ENCODE assay signal across 8 cellular contexts in the genomic region with DNA sequence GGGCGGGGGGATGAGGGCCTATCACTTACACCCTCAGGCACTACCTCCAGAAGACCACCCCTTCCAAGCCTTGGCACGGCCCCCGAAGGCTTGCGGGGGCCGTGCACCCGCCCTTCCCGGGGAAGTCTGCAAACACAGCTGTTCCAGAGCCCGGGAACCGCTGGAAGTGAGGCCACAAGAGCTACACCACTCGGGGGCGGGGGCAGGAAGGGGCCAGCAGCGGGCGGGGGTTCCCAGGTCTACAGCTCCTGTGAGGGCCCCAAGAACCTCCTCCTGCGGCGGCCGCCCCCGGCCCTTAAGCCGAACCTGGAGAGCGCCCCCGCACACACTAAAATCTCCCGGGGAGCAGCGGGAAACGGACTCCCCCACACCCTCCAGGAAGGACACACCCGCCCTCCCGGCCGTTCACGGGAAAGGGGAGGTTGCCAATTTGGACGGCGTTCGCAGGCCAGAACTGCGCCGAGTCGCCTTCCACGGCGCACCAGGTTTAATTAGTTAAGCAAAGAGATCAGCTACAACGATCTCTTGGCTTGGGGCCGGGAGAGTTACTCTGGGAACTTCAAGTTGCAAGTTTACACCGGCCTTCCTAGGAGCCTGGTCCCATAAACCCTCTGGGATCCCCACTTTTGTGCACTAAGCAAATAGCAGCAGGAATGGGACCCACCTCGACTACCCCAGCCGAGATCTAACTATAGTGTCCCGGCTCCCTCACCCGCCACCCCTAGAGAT. TPM values are rescaled to one million over a fixed set of nuclear protein-coding genes. Genes with fewer than 3 reads are reported as not detected.
DNase-seq lines count a peak whose midpoint lies in the region; ATAC-seq and TF ChIP-seq lines count a peak whose summit lies in the region.

No MANE protein-coding gene starts in this region.

- DNase-seq in CD4-positive, CD25-positive, alpha-beta regulatory T cell, result peak in 1 of 3 donors; percentile 9
- peak; percentile 23 for DNase-seq in HFFc6
- peak; percentile 71 for DNase-seq in UCSD-AML1 (lab: John Stamatoyannopoulos, UW; ENCODE audit: unreplicated experiment)
- DNase-seq in fibroblast of gingiva (ENCODE audit: low read depth), result peak; percentile 76
- no peak for DNase-seq in iPS-NIHi7 (ENCODE audit: extremely low spot score)

- peaks cover 64% of the 10 kb centered on the region for H3K27me3 Mint-ChIP-seq in CD4-positive, CD25-positive, alpha-beta regulatory T cell
- peaks cover 9% of the 10 kb centered on the region for H3K27me3 Mint-ChIP-seq in HFFc6 (ENCODE audit: insufficient read depth)
- peaks cover 4% of the 10 kb centered on the region for H3K27me3 Mint-ChIP-seq in nephron (ENCODE audit: low read depth)

- no peaks in the 10 kb centered on the region for H3K36me3 ChIP-seq in CD4-positive, CD25-positive, alpha-beta regulatory T cell (ENCODE audit: control insufficient read depth, insufficient read depth, low read length)

- no peak for ATAC-seq in CD4-positive, CD25-positive, alpha-beta regulatory T cell (ENCODE audit: low read depth in 2 of 2)
- ATAC-seq in HG03469 (IDR thresholded peaks at IDR 0.05; ENCODE audit: unreplicated experiment) (no peak), GM18502 (IDR thresholded peaks at IDR 0.05; ENCODE audit: poor library complexity, unreplicated experiment) (no peak)

- no peaks in the 10 kb centered on the region for H3K9me3 Mint-ChIP-seq in CD4-positive, CD25-positive, alpha-beta regulatory T cell
- H3K9me3 Mint-ChIP-seq in HFFc6 (no peaks in the 10 kb centered on the region), nephron (no peaks in the 10 kb centered on the region)

- TF ChIP-seq CTCF in HFFc6 (IDR thresholded peaks at IDR 0.05) (no peak), nephron (IDR thresholded peaks at IDR 0.05; ENCODE audit: unreplicated experiment in 3 of 3) (no peak)

- H3K4me1 Mint-ChIP-seq in CD4-positive, CD25-positive, alpha-beta regulatory T cell, result peaks cover 0 to 32% (median 0%) of the 10 kb centered on the region in 4 donors
- H3K4me1 Mint-ChIP-seq in HFFc6 (ENCODE audit: low read depth), result peaks cover 14% of the 10 kb centered on the region
- peaks cover 52% of the 10 kb centered on the region for H3K4me1 Mint-ChIP-seq in nephron

- H3K27ac Mint-ChIP-seq in CD4-positive, CD25-positive, alpha-beta regulatory T cell, result no peak overlapping the region
- H3K27ac Mint-ChIP-seq in HFFc6, result peak overlapping the region; percentile 81
- peak overlapping the region; percentile 93 to 96 (median 95) for H3K27ac Mint-ChIP-seq in nephron

- no peak overlapping the region for H3K27ac ChIP-seq in CD4-positive, CD25-positive, alpha-beta regulatory T cell (ENCODE audit: insufficient read depth, low read length, poor library complexity, severe bottlenecking)

- H3K9me3 ChIP-seq in CD4-positive, CD25-positive, alpha-beta regulatory T cell (ENCODE audit: control insufficient read depth in 2 of 2, low read length in 2 of 2), result no peaks in the 10 kb centered on the region

- H3K36me3 Mint-ChIP-seq in CD4-positive, CD25-positive, alpha-beta regulatory T cell, result no peaks in the 10 kb centered on the region
- H3K36me3 Mint-ChIP-seq in HFFc6 (ENCODE audit: low read depth) (no peaks in the 10 kb centered on the region), nephron (ENCODE audit: low read depth) (peaks cover 48% of the 10 kb centered on the region)

- H3K4me3 ChIP-seq in CD4-positive, CD25-positive, alpha-beta regulatory T cell (ENCODE audit: low read depth, low read length), result no peak overlapping the region

- H3K27me3 ChIP-seq in CD4-positive, CD25-positive, alpha-beta regulatory T cell (ENCODE audit: control insufficient read depth, insufficient read depth, low read length), result peaks cover 25% of the 10 kb centered on the region

- H3K4me1 ChIP-seq in CD4-positive, CD25-positive, alpha-beta regulatory T cell (ENCODE audit: control insufficient read depth, insufficient read depth, low read length, poor library complexity, severe bottlenecking), result peaks cover 35% of the 10 kb centered on the region

- H3K4me3 Mint-ChIP-seq in CD4-positive, CD25-positive, alpha-beta regulatory T cell, result peak overlapping the region; percentile 56 to 93 (median 74)
- H3K4me3 Mint-ChIP-seq in HFFc6, result peak overlapping the region; percentile 98
- H3K4me3 Mint-ChIP-seq in nephron, result peak overlapping the region; percentile 86 to 91 (median 87)

RNA-seq across cellular contexts. Expression of gene JAG1, which starts 1.8 kb away (rescaled TPM):
- total RNA-seq in CD4-positive, CD25-positive, alpha-beta regulatory T cell, result 0.30 TPM
- polyA plus RNA-seq in CD4-positive, CD25-positive, alpha-beta regulatory T cell, result under 1 TPM in 3 of 4 donors, not detected in 1; 0.03 to 0.06 (median 0.03) TPM
- total RNA-seq in HFFc6 (2021; fragmentation: NEBNext Ultra II Directional; extraction: Animal tissue kit (Norgen Biotek cat#: 25700)), result 1 to 10 TPM; 3.0 to 9.3 (median 8.2) TPM

Comparison
In these comparisons a context has a peak if more than half of its experiments do, and no peak if none do; other contexts are left out.
1. H3K27ac Mint-ChIP-seq: peak in HFFc6 (single experiment) and nephron (3 of 3); none in CD4-positive, CD25-positive, alpha-beta regulatory T cell (0 of 3).
2. Peak in every context shown above with its lines, with median percentiles within 50 percentile points of each other: H3K4me3 Mint-ChIP-seq.